ENCODE assay signal across 21 cellular contexts in the genomic region with DNA sequence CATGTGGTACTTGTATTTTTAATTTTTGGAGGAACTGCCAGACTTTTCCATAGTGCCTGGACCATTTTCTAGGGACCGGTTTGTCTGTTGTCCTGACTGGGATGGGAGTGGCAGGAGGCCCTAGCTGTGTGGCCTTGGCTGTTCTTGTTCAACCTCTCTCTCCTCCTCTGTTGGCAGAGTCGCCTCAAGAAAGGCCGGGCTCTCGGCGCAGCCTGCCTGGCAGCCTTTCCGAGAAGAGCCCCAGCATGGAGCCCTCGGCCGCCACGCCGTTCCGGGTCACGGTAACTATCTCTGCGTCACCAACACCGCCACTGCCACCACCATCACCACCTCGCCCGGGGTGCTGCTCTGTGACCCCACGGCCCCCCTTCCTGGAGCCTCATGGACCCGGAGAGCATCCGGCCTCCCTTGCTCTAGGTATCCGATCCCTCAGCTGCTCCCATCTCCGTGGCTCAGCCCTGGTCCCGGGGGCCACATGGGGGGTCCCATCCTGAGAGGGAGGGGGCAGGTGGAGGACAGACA. TPM values are rescaled to one million over a fixed set of nuclear protein-coding genes. Genes with fewer than 3 reads are reported as not detected.
DNase-seq lines count a peak whose midpoint lies in the region; ATAC-seq, FAIRE-seq and TF ChIP-seq lines count a peak whose summit lies in the region.
"Had no signal": no experiment of that assay in that cellular context is flagged by ENCODE, and none has a peak within 500 bp of the region (broad histone marks: within the 10 kb centered on the region; RNA-seq: fewer than 3 reads in every experiment).

No MANE protein-coding gene starts in this region.

- TF ChIP-seq RAD21 in IMR-90 (IDR thresholded peaks at IDR 0.05; ENCODE audit: low read length): no peak
- TF ChIP-seq RAD21 in H1 (IDR thresholded peaks at IDR 0.05 in 1 of 2, conservative IDR thresholded peaks at IDR 0.05 in 1 of 2; ENCODE audit: low read depth in 2 of 2, low read length in 2 of 2): no peak

- no peak overlapping the region for H2AFZ ChIP-seq in IMR-90 (replicated peaks; ENCODE audit: low read length, poor library complexity)
- no peak overlapping the region for H2AFZ ChIP-seq in H1 (ENCODE audit: low read length)
- no peak overlapping the region for H2AFZ ChIP-seq in osteoblast (ENCODE audit: low read length)
- H2AFZ ChIP-seq in OCI-LY7 (ENCODE audit: low read length): no peak overlapping the region
- H2AFZ ChIP-seq: GM23338 had no signal

- H2BK12ac ChIP-seq in H1 (ENCODE audit: low read depth, low read length): no peak overlapping the region

- H3K79me2 ChIP-seq in H1 (ENCODE audit: control insufficient read depth in 1 of 2, insufficient read depth in 2 of 2, low read length in 2 of 2): peaks cover 0 to 8% of the 10 kb centered on the region in 2 experiments; a peak in 1 of 4 replicates
- no peaks in the 10 kb centered on the region for H3K79me2 ChIP-seq in osteoblast (ENCODE audit: insufficient read depth, low read length)
- H3K79me2 ChIP-seq in OCI-LY7 (ENCODE audit: insufficient read depth, low read depth, low read length): no peaks in the 10 kb centered on the region

- TF ChIP-seq CTCF in IMR-90 (conservative IDR thresholded peaks at IDR 0.05; ENCODE audit: low read depth, low read length): no peak
- TF ChIP-seq CTCF in H1 (IDR thresholded peaks at IDR 0.05; ENCODE audit: control extremely low read depth in 1 of 3, insufficient read depth in 1 of 3, low read depth in 1 of 3, low read length in 3 of 3): no peak
- TF ChIP-seq CTCF in lower lobe of right lung (IDR thresholded peaks at IDR 0.05): no peak
- no peak for TF ChIP-seq CTCF in osteoblast (IDR thresholded peaks at IDR 0.05; ENCODE audit: extremely low read depth, low read depth, low read length)
- no peak for TF ChIP-seq CTCF in OCI-LY7 (conservative IDR thresholded peaks at IDR 0.05; ENCODE audit: low read length)
- TF ChIP-seq CTCF in uterus (IDR thresholded peaks at IDR 0.05): no peak

- in situ Hi-C loops in IMR-90 (cut with MboI; ENCODE audit: low sequenced_read_pairs): no loop called here

- H3K18ac ChIP-seq in IMR-90 (ENCODE audit: low read depth, low read length) (no peak overlapping the region), H1 (ENCODE audit: extremely low read depth, low read length) (no peak overlapping the region)

- FAIRE-seq in H1 (lab: Jason Lieb, UNC): no peak
- FAIRE-seq: GM12891, GM18507, H54 had no signal

- H2BK120ac ChIP-seq in IMR-90 (ENCODE audit: low read depth, low read length) (no peak overlapping the region), H1 (replicated peaks; ENCODE audit: low read depth, low read length) (no peak overlapping the region)

- H4K5ac ChIP-seq in IMR-90 (ENCODE audit: low read depth, low read length): no peak overlapping the region
- H4K5ac ChIP-seq in H1 (ENCODE audit: insufficient read length, low read depth, low read length): no peak overlapping the region

- H3K9me2 ChIP-seq in OCI-LY7 (ENCODE audit: insufficient read depth, low read length): no peaks in the 10 kb centered on the region

- no peak overlapping the region for H4K91ac ChIP-seq in IMR-90 (ENCODE audit: insufficient read depth, low read depth, low read length)
- H4K91ac ChIP-seq in H1 (replicated peaks; ENCODE audit: insufficient read length, low read length): no peak overlapping the region

- H3K9ac ChIP-seq in IMR-90 (ENCODE audit: low read depth, low read length): no peak overlapping the region
- H3K9ac ChIP-seq in H1 (replicated peaks in 1 of 4; ENCODE audit: extremely low read depth in 1 of 4, low read depth in 3 of 4, low read length in 3 of 4): no peak overlapping the region

- H2BK5ac ChIP-seq in IMR-90 (ENCODE audit: low read depth, low read length, poor library complexity, severe bottlenecking): no peak overlapping the region
- H2BK5ac ChIP-seq in H1 (ENCODE audit: low read depth, low read length): no peak overlapping the region

- peak overlapping the region; percentile 35 for H2AK9ac ChIP-seq in IMR-90 (replicated peaks; ENCODE audit: low read depth, low read length, poor library complexity)

- no peak overlapping the region for H3K4me3 ChIP-seq in IMR-90 (ENCODE audit: insufficient read depth, low read depth, low read length)
- H3K4me3 ChIP-seq in H1 (ENCODE audit: extremely low read depth in 1 of 4, insufficient read depth in 2 of 4, low read depth in 3 of 4, low read length in 4 of 4): no peak overlapping the region
- H3K4me3 ChIP-seq in lower lobe of right lung: no peak overlapping the region
- no peak overlapping the region for H3K4me3 ChIP-seq in osteoblast (ENCODE audit: insufficient read depth, low read length)
- no peak overlapping the region for H3K4me3 ChIP-seq in OCI-LY7 (ENCODE audit: low read depth, low read length, poor library complexity, severe bottlenecking)
- H3K4me3 ChIP-seq in uterus: no peak overlapping the region
- H3K4me3 ChIP-seq: GM23338, HAP-1 had no signal

- no peak for ATAC-seq in IMR-90 (ENCODE audit: low read depth)
- ATAC-seq in lower lobe of right lung: no peak
- no peak for ATAC-seq in left lobe of liver
- ATAC-seq: GM23338 had no signal

- TF ChIP-seq POLR2A in IMR-90 (IDR thresholded peaks at IDR 0.05; ENCODE audit: low read depth, low read length) (no peak), H1 (IDR thresholded peaks at IDR 0.05; ENCODE audit: control extremely low read depth in 1 of 2, low read depth in 2 of 2, low read length in 2 of 2) (no peak), uterus (IDR thresholded peaks at IDR 0.05) (no peak)

- peaks cover 13% of the 10 kb centered on the region for H3K4me1 ChIP-seq in IMR-90 (ENCODE audit: control insufficient read depth, insufficient read depth, low read length)
- H3K4me1 ChIP-seq in H1 (replicated peaks in 1 of 4; ENCODE audit: control insufficient read depth in 3 of 4, insufficient read depth in 4 of 4, low read length in 3 of 4): peaks cover 3 to 11% (median 8%) of the 10 kb centered on the region in 4 experiments
- peaks cover 7% of the 10 kb centered on the region for H3K4me1 ChIP-seq in lower lobe of right lung
- no peaks in the 10 kb centered on the region for H3K4me1 ChIP-seq in osteoblast (ENCODE audit: insufficient read depth, low read length)
- no peaks in the 10 kb centered on the region for H3K4me1 ChIP-seq in OCI-LY7 (ENCODE audit: insufficient read depth, low read length, poor library complexity, severe bottlenecking)
- no peaks in the 10 kb centered on the region for H3K4me1 ChIP-seq in uterus
- H3K4me1 ChIP-seq: HAP-1 had no signal

- H4K8ac ChIP-seq in IMR-90 (ENCODE audit: low read depth in 2 of 2, low read length in 2 of 2) (no peak overlapping the region), H1 (ENCODE audit: extremely low read depth, insufficient read depth, low read length) (peak overlapping the region; percentile 62; the same call in 1 of the 2 replicates)

- TF ChIP-seq EP300 in H1 (IDR thresholded peaks at IDR 0.05; ENCODE audit: borderline replicate concordance in 1 of 2, low read depth in 2 of 2, low read length in 2 of 2): no peak

- no peaks in the 10 kb centered on the region for H3K23me2 ChIP-seq in H1 (ENCODE audit: low read depth, low read length)

- DNase-seq in IMR-90 (no peak), H1 (ENCODE audit: low read depth in 1 of 2, low spot score in 2 of 2) (no peak), lower lobe of right lung (peak; percentile 40), osteoblast (ENCODE audit: insufficient read length, low spot score, missing footprints) (peak; percentile 6), OCI-LY7 (ENCODE audit: low spot score) (no peak), germinal center (ENCODE audit: low spot score) (no peak), left lobe of liver (ENCODE audit: low spot score) (no peak), uterus (no peak)
- DNase-seq: C1 segment of cervical spinal cord; Calu3; CD4-positive, alpha-beta memory T cell; COR-L47; DMS53; DMS79 treated with DMSO at 0.1 percent for 48 hours; GF-D8; HFFc6 had no signal

- H2BK15ac ChIP-seq in IMR-90 (ENCODE audit: low read depth, low read length) (no peak overlapping the region), H1 (ENCODE audit: low read length) (no peak overlapping the region)

- H2AK5ac ChIP-seq in IMR-90 (ENCODE audit: low read depth, low read length) (no peak overlapping the region), H1 (ENCODE audit: low read depth, low read length) (no peak overlapping the region)

- H3K4ac ChIP-seq in IMR-90 (ENCODE audit: low read depth, low read length): no peak overlapping the region
- no peak overlapping the region for H3K4ac ChIP-seq in H1 (replicated peaks; ENCODE audit: insufficient read length, low read depth, low read length)

- H3K14ac ChIP-seq in IMR-90 (replicated peaks; ENCODE audit: low read depth, low read length) (no peak overlapping the region), H1 (ENCODE audit: insufficient read length) (no peak overlapping the region)

- no peaks in the 10 kb centered on the region for H3K9me3 ChIP-seq in IMR-90 (ENCODE audit: control insufficient read depth, insufficient read depth, low read length)
- no peaks in the 10 kb centered on the region for H3K9me3 ChIP-seq in H1 (ENCODE audit: insufficient read depth in 2 of 2, low read depth in 1 of 2, low read length in 1 of 2)
- H3K9me3 ChIP-seq in lower lobe of right lung: no peaks in the 10 kb centered on the region
- H3K9me3 ChIP-seq in osteoblast (ENCODE audit: low read depth, low read length): no peaks in the 10 kb centered on the region
- no peaks in the 10 kb centered on the region for H3K9me3 ChIP-seq in OCI-LY7 (ENCODE audit: low read length)
- H3K9me3 ChIP-seq in uterus: no peaks in the 10 kb centered on the region
- H3K9me3 ChIP-seq: HAP-1 had no signal

- H3K79me1 ChIP-seq in IMR-90 (ENCODE audit: low read depth in 1 of 2, low read length in 2 of 2): peaks cover 0 to 10% of the 10 kb centered on the region in 2 experiments; a peak in 1 of 4 replicates
- H3K79me1 ChIP-seq in H1 (ENCODE audit: low read depth, low read length): peaks cover 7% of the 10 kb centered on the region

- intact Hi-C loops in IMR-90 (cut with micrococcal nuclease): no loop called here
- intact Hi-C loops in lower lobe of right lung (cut with DNase I): no loop called here
- intact Hi-C loops in OCI-LY7 (cut with micrococcal nuclease; ENCODE audit: unreplicated experiment): no loop called here
- intact Hi-C loops in uterus (cut with DNase I; ENCODE audit: low total_unique reads): no loop called here

- no peak overlapping the region for H3K23ac ChIP-seq in IMR-90 (ENCODE audit: low read depth, low read length)
- H3K23ac ChIP-seq in H1 (ENCODE audit: insufficient read length): no peak overlapping the region

- CTCF ChIA-PET in IMR-90 (lab: Yijun Ruan, JAX) (no interaction called here), H1 (lab: Charles Lee; ENCODE audit: partially characterized antibody) (interaction anchor here (0.7 to 34.8 kb wide), 7 partner anchors 13 to 252 kb away, joined by 3 to 670 read pairs (median 7); no protein-coding TSS in a partner anchor), OCI-LY7 (lab: Charles Lee; ENCODE audit: unreplicated experiment) (interaction anchor here (0.5 to 1.6 kb wide), 3 partner anchors 22 to 418 kb away, joined by 3 to 4 read pairs (median 3); no protein-coding TSS in a partner anchor)

- POLR2A ChIA-PET in IMR-90 (lab: Charles Lee; ENCODE audit: unreplicated experiment) (no interaction called here), H1 (lab: Charles Lee; ENCODE audit: partially characterized antibody) (interaction anchor here (1.1 kb wide), 1 partner anchor 79 kb away, joined by 4 read pairs; no protein-coding TSS in a partner anchor), OCI-LY7 (lab: Charles Lee) (interaction anchor here (0.7 kb wide), 1 partner anchor 30 kb away, joined by 3 read pairs; no protein-coding TSS in a partner anchor)

- no peaks in the 10 kb centered on the region for H3K27me3 ChIP-seq in IMR-90 (ENCODE audit: control insufficient read depth, insufficient read depth, low read length)
- no peaks in the 10 kb centered on the region for H3K27me3 ChIP-seq in H1 (replicated peaks in 1 of 4; ENCODE audit: control insufficient read depth in 3 of 4, extremely low read depth in 1 of 4, insufficient read depth in 3 of 4, low read length in 3 of 4)
- no peaks in the 10 kb centered on the region for H3K27me3 ChIP-seq in lower lobe of right lung (ENCODE audit: low read depth)
- H3K27me3 ChIP-seq in osteoblast (ENCODE audit: insufficient read depth, low read length): peaks cover 4% of the 10 kb centered on the region
- H3K27me3 ChIP-seq in uterus: no peaks in the 10 kb centered on the region

- H4K20me1 ChIP-seq in IMR-90 (ENCODE audit: insufficient read depth, low read length) (peaks cover 16% of the 10 kb centered on the region), H1 (replicated peaks in 1 of 2; ENCODE audit: control insufficient read depth in 1 of 2, insufficient read depth in 2 of 2, low read length in 2 of 2) (peaks cover 15 to 26% of the 10 kb centered on the region in 2 experiments), osteoblast (ENCODE audit: insufficient read depth, low read length) (no peaks in the 10 kb centered on the region), OCI-LY7 (ENCODE audit: insufficient read depth, low read length) (no peaks in the 10 kb centered on the region)

- H2BK20ac ChIP-seq in IMR-90 (ENCODE audit: low read depth, low read length) (no peak overlapping the region), H1 (ENCODE audit: low read length) (no peak overlapping the region)

- dilution Hi-C loops in IMR-90 (cut with HindIII; ENCODE audit: low sequenced_read_pairs, unreplicated experiment): no loop called here

- H3K4me2 ChIP-seq in IMR-90 (ENCODE audit: low read depth, low read length) (no peak overlapping the region), H1 (ENCODE audit: insufficient read depth in 1 of 2, low read depth in 2 of 2, low read length in 2 of 2) (no peak overlapping the region), osteoblast (ENCODE audit: insufficient read depth, low read length) (no peak overlapping the region), OCI-LY7 (ENCODE audit: low read length) (no peak overlapping the region)
- H3K4me2 ChIP-seq: GM23338 had no signal

- BruUV-seq in IMR-90 (replicated peaks; lab: Mats Ljungman, UMichigan): no TSS peak
- no TSS peak for BruUV-seq in OCI-LY7 (replicated peaks; lab: Mats Ljungman, UMichigan)

- no CpG with 5 or more reads among the region's 22 CpGs for WGBS in IMR-90 (ENCODE audit: extremely low coverage in 2 of 2, insufficient read length in 1 of 2), 2 experiments
- WGBS in H1 (ENCODE audit: extremely low coverage in 1 of 2, insufficient coverage in 1 of 2, insufficient read length in 1 of 2, insufficient replicate concordance in 2 of 2, low coverage in 1 of 2, low lambda C conversion rate in 2 of 2, missing lambda C conversion rate in 1 of 2), 2 experiments: 85% methylated on average over 19 of the region's 22 CpGs; no CpG with 5 or more reads in 1 of the 2 experiments

- peaks cover 4% of the 10 kb centered on the region; the same call in 1 of the 2 replicates for H3K36me3 ChIP-seq in IMR-90 (ENCODE audit: control insufficient read depth, insufficient read depth, low read length)
- H3K36me3 ChIP-seq in H1 (ENCODE audit: control insufficient read depth in 2 of 4, insufficient read depth in 4 of 4, low read length in 3 of 4): peaks cover 0 to 4% (median 2%) of the 10 kb centered on the region in 4 experiments; a peak in 4 of 8 replicates
- peaks cover 10% of the 10 kb centered on the region for H3K36me3 ChIP-seq in lower lobe of right lung
- H3K36me3 ChIP-seq in osteoblast (ENCODE audit: insufficient read depth, low read length): no peaks in the 10 kb centered on the region
- no peaks in the 10 kb centered on the region for H3K36me3 ChIP-seq in OCI-LY7 (ENCODE audit: insufficient read depth, low read length)
- H3K36me3 ChIP-seq in uterus: no peaks in the 10 kb centered on the region

- H3K27ac ChIP-seq in IMR-90 (ENCODE audit: insufficient read depth, low read length): no peak overlapping the region
- no peak overlapping the region for H3K27ac ChIP-seq in H1 (ENCODE audit: low read depth, low read length)
- H3K27ac ChIP-seq in lower lobe of right lung: no peak overlapping the region
- no peak overlapping the region for H3K27ac ChIP-seq in osteoblast (ENCODE audit: low read depth, low read length)
- H3K27ac ChIP-seq in OCI-LY7 (ENCODE audit: low read depth, low read length, poor library complexity, severe bottlenecking): no peak overlapping the region
- no peak overlapping the region for H3K27ac ChIP-seq in uterus

- H3K56ac ChIP-seq in IMR-90 (ENCODE audit: extremely low read depth, insufficient read depth, low read length): no peak overlapping the region
- H3K56ac ChIP-seq in H1 (replicated peaks; ENCODE audit: insufficient read length, low read depth, low read length): no peak overlapping the region

- peaks cover 18% of the 10 kb centered on the region for H3K9me1 ChIP-seq in IMR-90 (ENCODE audit: insufficient read depth, low read length)

RNA-seq across cellular contexts. Expression of a gene that starts 27.1 kb away (rescaled TPM):
- total RNA-seq in IMR-90 (2012; rRNA removed): 5.6 and 6.1 TPM in 2 replicates
- 17.2 and 20.4 TPM in 2 replicates for polyA plus RNA-seq in IMR-90 (2012; rRNA removed)
- polyA plus RNA-seq in IMR-90 (2012; cell fraction: cytosol; rRNA removed): 12.2 and 16.5 TPM in 2 replicates
- polyA plus RNA-seq in IMR-90 (2012; cell fraction: nucleus; rRNA removed; ENCODE audit: low replicate concordance): 27.8 and 42.5 TPM in 2 replicates
- total RNA-seq in H1 (2021; fragmentation: NEBNext Ultra II Directional; extraction: Animal tissue kit (Norgen Biotek cat#: 25700)): 39.5 and 41.4 TPM in 2 replicates
- polyA plus RNA-seq in H1 (2011; rRNA removed): 19.7 and 28.0 TPM in 2 replicates
- polyA plus RNA-seq in H1 (2011; cell fraction: cytosol; rRNA removed): 23.7 TPM
- 50.0 TPM for polyA plus RNA-seq in H1 (2011; cell fraction: nucleus; rRNA removed)
- 23.2 to 24.5 TPM (median 23.7 TPM) in 4 replicates for polyA plus RNA-seq in H1 (2012, experiment 1 of 2)
- polyA plus RNA-seq in H1 (2012, experiment 2 of 2): 20.4 TPM
- 15.8 TPM for polyA plus RNA-seq in H1 (2013, experiment 1 of 2)
- 15.8 TPM for polyA plus RNA-seq in H1 (2013, experiment 2 of 2)
- 38.5 and 60.7 TPM in 2 replicates for polyA minus RNA-seq in H1 (2011; rRNA and poly(A)+ RNA removed)
- 25.3 TPM for polyA minus RNA-seq in H1 (2011; cell fraction: cytosol; rRNA and poly(A)+ RNA removed)
- polyA minus RNA-seq in H1 (2011; cell fraction: nucleus; rRNA and poly(A)+ RNA removed): 30.7 TPM
- 54.1 TPM for total RNA-seq in lower lobe of right lung
- 49.2 and 60.8 TPM in 2 replicates for total RNA-seq in osteoblast
- 2.9 and 3.9 TPM in 2 replicates for total RNA-seq in OCI-LY7 (2014; rRNA removed; shearing (Covaris generic))
- 11.1 and 11.2 TPM in 2 replicates for total RNA-seq in OCI-LY7 (2022)
- 27.3 TPM for total RNA-seq in left lobe of liver
- 100 to 1,000 TPM in 1 of 4 donors, 10 to 100 TPM in 3; 22.0 to 139 (median 31.6) TPM for total RNA-seq in uterus
- total RNA-seq: CD4-positive, alpha-beta memory T cell had no signal
- polyA plus RNA-seq: CD4-positive, alpha-beta memory T cell had no signal

Comparison
In these comparisons a context has a peak if more than half of its experiments do, and no peak if none do; other contexts are left out.
1. DNase-seq: peak in lower lobe of right lung (single experiment) and osteoblast (single experiment); none in IMR-90 (single experiment), H1 (0 of 2), OCI-LY7 (single experiment), germinal center (single experiment), left lobe of liver (single experiment) and uterus (0 of 2).